Comparison of ENCODE assay signal across 8 cellular contexts in genomic region chr2:180979086-180979934, GRCh38. TPM values are rescaled to one million over a fixed set of nuclear protein-coding genes. Genes with fewer than 3 reads are reported as not detected.
A peak's percentile ranks its signal among the peaks of the same experiment; 100 is the strongest.
DNase-seq lines count a peak whose midpoint lies in the region; ATAC-seq, FAIRE-seq and TF ChIP-seq lines count a peak whose summit lies in the region.

No MANE protein-coding gene starts in this region.

- H3K9me3 ChIP-seq in HUES48 (ENCODE audit: control insufficient read depth, insufficient read depth, low read length) (no peaks in the 10 kb centered on the region), kidney (ENCODE audit: control insufficient read depth in 1 of 2, low read length in 2 of 2) (no peaks in the 10 kb centered on the region)

- peak overlapping the region; percentile 42 for H3K4me3 ChIP-seq in AG09309 (ENCODE audit: control insufficient read depth, low read depth, low read length)
- H3K4me3 ChIP-seq in HUES48 (ENCODE audit: low read depth, low read length): peak overlapping the region; percentile 67
- peak overlapping the region; percentile 57 to 63 for H3K4me3 ChIP-seq in kidney (ENCODE audit: low read length in 2 of 2)

- TF ChIP-seq CTCF in AG09309 (IDR thresholded peaks at IDR 0.05; ENCODE audit: control insufficient read depth, insufficient read depth, low read depth, low read length, missing control alignments) (no peak), kidney (IDR thresholded peaks at IDR 0.05; ENCODE audit: borderline replicate concordance, extremely low read depth, insufficient read depth) (no peak)

- no peak for FAIRE-seq in kidney (lab: Jason Lieb, UNC)

- ATAC-seq in GM19395 (IDR thresholded peaks at IDR 0.05; ENCODE audit: unreplicated experiment) (no peak), HG03280 (IDR thresholded peaks at IDR 0.05; ENCODE audit: unreplicated experiment) (no peak)

- DNase-seq in AG09309 (ENCODE audit: low read depth) (no peak), kidney (no peak), substantia nigra (lab: John Stamatoyannopoulos, UW) (peak in 6 of 49 donors; percentile 1 to 58 (median 7)), putamen (ENCODE audit: low spot score) (no peak)

- H3K36me3 ChIP-seq in HUES48 (ENCODE audit: control insufficient read depth, insufficient read depth, low read length): peaks cover 16% of the 10 kb centered on the region
- no peaks in the 10 kb centered on the region for H3K36me3 ChIP-seq in kidney (ENCODE audit: control insufficient read depth in 1 of 2, insufficient read depth in 2 of 2, low read length in 2 of 2)

- H3K27ac ChIP-seq in HUES48 (ENCODE audit: low read depth, low read length) (peak overlapping the region; percentile 74), angular gyrus (ENCODE audit: low read depth, low read length) (peak overlapping the region; percentile 93), kidney (ENCODE audit: low read depth in 2 of 2, low read length in 2 of 2) (peak overlapping the region in 1 of 2 donors; percentile 83), substantia nigra (ENCODE audit: low read depth, low read length, poor library complexity, severe bottlenecking) (peak overlapping the region; percentile 91)

- peak overlapping the region; percentile 77 for H3K9ac ChIP-seq in HUES48 (ENCODE audit: low read depth, low read length)
- peak overlapping the region in 1 of 2 donors; percentile 47 for H3K9ac ChIP-seq in kidney (ENCODE audit: low read length in 2 of 2)

- intact Hi-C loops in kidney (cut with DNase I): no loop called here

- no peaks in the 10 kb centered on the region for H3K27me3 ChIP-seq in HUES48 (ENCODE audit: control insufficient read depth, insufficient read depth, low read length)

- peaks cover 39% of the 10 kb centered on the region for H3K4me1 ChIP-seq in HUES48 (ENCODE audit: control insufficient read depth, insufficient read depth, low read length)
- H3K4me1 ChIP-seq in kidney (ENCODE audit: control insufficient read depth in 1 of 2, insufficient read depth in 1 of 2, low read depth in 1 of 2, low read length in 2 of 2): peaks cover 6 to 8% of the 10 kb centered on the region in 2 donors

RNA-seq across cellular contexts. Expression of gene UBE2E3, which starts 1.1 kb away (rescaled TPM):
- 78.7 TPM for total RNA-seq in kidney
- polyA plus RNA-seq in kidney (ENCODE audit: insufficient read depth, low read depth, low replicate concordance): 86.9 TPM
